ENCODE assay signal across 8 cellular contexts in genomic region chr11:705646-706438, GRCh38. TPM values are rescaled to one million over a fixed set of nuclear protein-coding genes. Genes with fewer than 3 reads are reported as not detected.
DNase-seq lines count a peak whose midpoint lies in the region; ATAC-seq and TF ChIP-seq lines count a peak whose summit lies in the region.

TSS of gene EPS8L2 (plus strand) at chr11:706231. CDS start at chr11:709408, 3,177 bp downstream.

- peak within 1 kb of the TSS; percentile 67 for H2AFZ ChIP-seq in GM23248

- no peaks in the 10 kb centered on the region for H3K9me3 Mint-ChIP-seq in activated CD4-positive, alpha-beta memory T cell treated with anti-CD3 and anti-CD28 coated beads for 36 hours

- DNase-seq in GM23248 (peak; percentile 46), left ventricle myocardium inferior (no peak), sigmoid colon (peak; percentile 72), dermis blood vessel endothelial cell (no peak)
- DNase-seq in activated CD4-positive, alpha-beta memory T cell treated with anti-CD3 and anti-CD28 coated beads for 36 hours = no peak
- no peak for DNase-seq in NK-92 treated with Interleukin-12 subunit alpha and Interleukin-12 subunit beta, amount 100 ng/mL, for 24 hours (lab: John Stamatoyannopoulos, UW)

- no peak for ATAC-seq in HG03439 (IDR thresholded peaks at IDR 0.05; ENCODE audit: unreplicated experiment)
- ATAC-seq in GM18858 (IDR thresholded peaks at IDR 0.05; ENCODE audit: unreplicated experiment) = no peak

- H3K4me3 ChIP-seq in GM23248 = peak within 1 kb of the TSS; percentile 87
- peak within 1 kb of the TSS; percentile 64 for H3K4me3 ChIP-seq in left ventricle myocardium inferior
- peak within 1 kb of the TSS; percentile 42 to 64 (median 51) for H3K4me3 ChIP-seq in sigmoid colon

- CTCF ChIA-PET in activated CD4-positive, alpha-beta memory T cell treated with anti-CD3 and anti-CD28 coated beads for 36 hours (lab: Charles Lee) = interaction anchor here (1.0 kb wide), 1 partner anchor 9 kb away, joined by 3 read pairs; no protein-coding TSS in a partner anchor

- peak within 1 kb of the TSS; percentile 92 for H3K4me2 ChIP-seq in GM23248 (ENCODE audit: unreplicated experiment)

- H3K27me3 ChIP-seq in GM23248 (replicated peaks; ENCODE audit: insufficient read depth) (no peaks in the 10 kb centered on the region), left ventricle myocardium inferior (ENCODE audit: low read depth) (peaks cover 52% of the 10 kb centered on the region), sigmoid colon (peaks cover 3 to 41% (median 14%) of the 10 kb centered on the region in 3 donors)

- H3K36me3 ChIP-seq in GM23248 (ENCODE audit: low read depth) (no peaks in the 10 kb centered on the region), left ventricle myocardium inferior (peaks cover 17% of the 10 kb centered on the region), sigmoid colon (peaks cover 0 to 14% (median 6%) of the 10 kb centered on the region in 4 donors)

- peaks cover 16% of the 10 kb centered on the region for H3K27me3 Mint-ChIP-seq in activated CD4-positive, alpha-beta memory T cell treated with anti-CD3 and anti-CD28 coated beads for 36 hours

- peak within 1 kb of the TSS; percentile 57 for H3K27ac ChIP-seq in GM23248
- H3K27ac ChIP-seq in left ventricle myocardium inferior (replicated peaks) = peak within 1 kb of the TSS; percentile 56
- H3K27ac ChIP-seq in sigmoid colon = peak within 1 kb of the TSS; percentile 59 to 83 (median 76)

- H3K9me3 ChIP-seq in GM23248 (ENCODE audit: low read depth) = no peaks in the 10 kb centered on the region
- no peaks in the 10 kb centered on the region for H3K9me3 ChIP-seq in left ventricle myocardium inferior (replicated peaks)
- H3K9me3 ChIP-seq in sigmoid colon = no peaks in the 10 kb centered on the region

- H4K20me1 ChIP-seq in GM23248 (ENCODE audit: insufficient read depth) = no peaks in the 10 kb centered on the region

- TF ChIP-seq CTCF in left ventricle myocardium inferior (IDR thresholded peaks at IDR 0.05; ENCODE audit: borderline replicate concordance) (no peak), sigmoid colon (IDR thresholded peaks at IDR 0.05) (no peak)

- H3F3A ChIP-seq in GM23248 (ENCODE audit: insufficient read depth) = peaks cover 10% of the 10 kb centered on the region; the same call in 1 of the 2 replicates

- WGBS in GM23248 (ENCODE audit: low coverage in 1 of 2, low lambda C conversion rate in 2 of 2, missing lambda C conversion rate in 2 of 2), 2 experiments = 11 to 16% methylated on average over 45 to 66 of the region's 90 CpGs
- 3 to 7% methylated on average over 90 of the region's 90 CpGs for WGBS in sigmoid colon, 2 donors

- H3K27ac Mint-ChIP-seq in activated CD4-positive, alpha-beta memory T cell treated with anti-CD3 and anti-CD28 coated beads for 36 hours = no peak within 1 kb of the TSS

- intact Hi-C loops in activated CD4-positive, alpha-beta memory T cell treated with anti-CD3 and anti-CD28 coated beads for 36 hours (cut with micrococcal nuclease) = no loop called here
- intact Hi-C loops in left ventricle myocardium inferior (cut with micrococcal nuclease) = no loop called here
- intact Hi-C loops in sigmoid colon (cut with DNase I) = no loop called here

- no peaks in the 10 kb centered on the region for H3K9me2 ChIP-seq in GM23248 (ENCODE audit: insufficient read depth)

- no peaks in the 10 kb centered on the region for H3K36me3 Mint-ChIP-seq in activated CD4-positive, alpha-beta memory T cell treated with anti-CD3 and anti-CD28 coated beads for 36 hours

- no peak for TF ChIP-seq POLR2A in sigmoid colon (IDR thresholded peaks at IDR 0.05)

- H3K4me1 ChIP-seq in GM23248 (ENCODE audit: insufficient read depth) (peaks cover 20% of the 10 kb centered on the region), left ventricle myocardium inferior (peaks cover 45% of the 10 kb centered on the region), sigmoid colon (peaks cover 0 to 43% (median 29%) of the 10 kb centered on the region in 4 donors)

- H3K9ac ChIP-seq in GM23248 = peak within 1 kb of the TSS; percentile 89

- no peak within 1 kb of the TSS for H3K4me3 Mint-ChIP-seq in activated CD4-positive, alpha-beta memory T cell treated with anti-CD3 and anti-CD28 coated beads for 36 hours

- POLR2A ChIA-PET in activated CD4-positive, alpha-beta memory T cell treated with anti-CD3 and anti-CD28 coated beads for 36 hours (lab: Charles Lee) = interaction anchor here (1.0 kb wide), 1 partner anchor 76 kb away, joined by 3 read pairs; no protein-coding TSS in a partner anchor

- no peak for TF ChIP-seq EP300 in sigmoid colon (IDR thresholded peaks at IDR 0.05)

- peaks cover 51% of the 10 kb centered on the region for H3K79me2 ChIP-seq in GM23248 (ENCODE audit: insufficient read depth)

- H3K4me1 Mint-ChIP-seq in activated CD4-positive, alpha-beta memory T cell treated with anti-CD3 and anti-CD28 coated beads for 36 hours (ENCODE audit: low read depth) = peaks cover 5% of the 10 kb centered on the region

- in situ Hi-C loops in GM23248 (cut with MboI) = no loop called here

RNA-seq across cellular contexts. Expression of gene EPS8L2, which starts in this region (rescaled TPM):
- 58.3 and 59.7 TPM in 2 replicates for total RNA-seq in GM23248 (2014; rRNA removed; shearing (Covaris generic))
- polyA plus RNA-seq in GM23248 (2016; fragmentation: Nextera tagmentation; extraction: Ambion mirVana) (46.4 and 48.2 TPM in 2 replicates), sigmoid colon (100 to 1,000 TPM; 153 to 168 (median 155) TPM)
- 10 to 100 TPM; 12.4 to 12.6 TPM for total RNA-seq in activated CD4-positive, alpha-beta memory T cell treated with anti-CD3 and anti-CD28 coated beads for 36 hours
- total RNA-seq in left ventricle myocardium inferior (2.2 TPM), sigmoid colon (10 to 100 TPM in 2 of 4 donors, 1 to 10 TPM in 2; 5.4 to 15.6 (median 11.6) TPM), dermis blood vessel endothelial cell (2.7 and 3.1 TPM in 2 replicates)

Comparison
In these comparisons a context has a peak if more than half of its experiments do, and no peak if none do; other contexts are left out.
1. DNase-seq: peak in GM23248 (single experiment) and sigmoid colon (single experiment); none in activated CD4-positive, alpha-beta memory T cell treated with anti-CD3 and anti-CD28 coated beads for 36 hours (single experiment), left ventricle myocardium inferior (single experiment), NK-92 treated with Interleukin-12 subunit alpha and Interleukin-12 subunit beta, amount 100 ng/mL, for 24 hours (single experiment) and dermis blood vessel endothelial cell (single experiment).
2. Peak in every context shown above with its lines, with median percentiles within 50 percentile points of each other: H3K27ac ChIP-seq and H3K4me3 ChIP-seq.